Comparison of ENCODE assay signal across 8 cellular contexts in genomic region chr19:37078717-37079032, GRCh38. TPM values are rescaled to one million over a fixed set of nuclear protein-coding genes. Genes with fewer than 3 reads are reported as not detected.
A peak's percentile ranks its signal among the peaks of the same experiment; 100 is the strongest.
DNase-seq lines count a peak whose midpoint lies in the region; ATAC-seq and TF ChIP-seq lines count a peak whose summit lies in the region.

No MANE protein-coding gene starts in this region.

- peak overlapping the region; percentile 94 for H3K4me2 ChIP-seq in PC-9

- TF ChIP-seq CTCF in PC-9 (conservative IDR thresholded peaks at IDR 0.05), result no peak
- TF ChIP-seq CTCF in esophagus squamous epithelium (IDR thresholded peaks at IDR 0.05), result no peak
- TF ChIP-seq CTCF in psoas muscle (IDR thresholded peaks at IDR 0.05), result no peak
- TF ChIP-seq CTCF in GM10266 (IDR thresholded peaks at IDR 0.05; ENCODE audit: control insufficient read depth, insufficient read depth, low read depth, missing control alignments), result no peak

- H3K27ac ChIP-seq in PC-9, result no peak overlapping the region
- peak overlapping the region; percentile 87 to 92 (median 88) for H3K27ac ChIP-seq in esophagus squamous epithelium
- H3K27ac ChIP-seq in psoas muscle, result peak overlapping the region; percentile 79

- peak overlapping the region; percentile 99 for H2AFZ ChIP-seq in PC-9

- no peaks in the 10 kb centered on the region for H3K9me2 ChIP-seq in PC-9 (ENCODE audit: insufficient read depth)

- POLR2A ChIA-PET in PC-9 (lab: Charles Lee; ENCODE audit: unreplicated experiment), result interaction anchor here (0.7 kb wide), 1 partner anchor 864 kb away, joined by 4 read pairs; the partner anchor contains the start of gene ZNF565

- H3K4me1 ChIP-seq in PC-9 (replicated peaks; ENCODE audit: insufficient read depth) (peaks cover 7% of the 10 kb centered on the region), esophagus squamous epithelium (peaks cover 0 to 23% (median 8%) of the 10 kb centered on the region in 3 donors), psoas muscle (peaks cover 8% of the 10 kb centered on the region)

- no peaks in the 10 kb centered on the region for H3F3A ChIP-seq in PC-9 (ENCODE audit: insufficient read depth, low read depth)

- H3K36me3 ChIP-seq in PC-9 (ENCODE audit: low read depth) (0 out of 2 replicates have a peak, but pooled peaks cover 8% of the 10 kb centered on the region), esophagus squamous epithelium (peaks cover 0 to 24% (median 0%) of the 10 kb centered on the region in 3 donors), psoas muscle (ENCODE audit: insufficient read depth in 1 of 2, low read depth in 1 of 2) (peaks cover 0 to 10% of the 10 kb centered on the region in 2 donors)

- peaks cover 25% of the 10 kb centered on the region for H3K9me3 ChIP-seq in PC-9 (ENCODE audit: insufficient read depth, low read depth)
- H3K9me3 ChIP-seq in esophagus squamous epithelium, result peaks cover 0 to 29% (median 22%) of the 10 kb centered on the region in 3 donors
- H3K9me3 ChIP-seq in psoas muscle, result peaks cover 40% of the 10 kb centered on the region

- DNase-seq in PC-9, result no peak
- DNase-seq in esophagus squamous epithelium (lab: John Stamatoyannopoulos, UW), result no peak
- DNase-seq in psoas muscle, result no peak
- no peak for DNase-seq in cerebellar nuclear complex (lab: John Stamatoyannopoulos, UW)
- DNase-seq in GM10266 (ENCODE audit: extremely low spot score), result no peak
- no peak for DNase-seq in NCI-H128 (lab: John Stamatoyannopoulos, UW; ENCODE audit: unreplicated experiment)

- BruUV-seq in PC-9 (replicated peaks; lab: Mats Ljungman, UMichigan), result no TSS peak

- H3K4me3 ChIP-seq in GM08714 (ENCODE audit: low read length) (peak overlapping the region; percentile 98), PC-9 (peak overlapping the region; percentile 96), esophagus squamous epithelium (peak overlapping the region; percentile 79 to 86 (median 82)), psoas muscle (peak overlapping the region; percentile 77)

- H3K27me3 ChIP-seq in PC-9 (ENCODE audit: insufficient read depth, low read depth), result no peaks in the 10 kb centered on the region
- H3K27me3 ChIP-seq in esophagus squamous epithelium, result no peaks in the 10 kb centered on the region
- no peaks in the 10 kb centered on the region for H3K27me3 ChIP-seq in psoas muscle (ENCODE audit: insufficient read depth in 3 of 3, low read length in 2 of 3)

- WGBS in esophagus squamous epithelium, 2 donors, result 1 to 2% methylated on average over 7 of the region's 7 CpGs
- WGBS in psoas muscle, 3 donors, result 0 to 1% (median 1%) methylated on average over 7 of the region's 7 CpGs

- CTCF ChIA-PET in PC-9 (lab: Charles Lee), result no interaction called here

- H3K79me2 ChIP-seq in PC-9 (ENCODE audit: low read depth), result peaks cover 26% of the 10 kb centered on the region

- intact Hi-C loops in PC-9 (cut with micrococcal nuclease; ENCODE audit: unreplicated experiment), result loop anchor here (1.0 to 5.0 kb wide), 4 partner anchors 94 to 389 kb away; partner anchors contain the start of genes ZNF345, ZNF569, ZNF570 and ZNF585A
- intact Hi-C loops in esophagus squamous epithelium (cut with DNase I), result no loop called here
- intact Hi-C loops in psoas muscle (cut with DNase I), result loop anchor here in 1 of 2 donors (5.0 to 10.0 kb wide), 3 partner anchors 106 to 161 kb away; partner anchors contain the start of genes ZNF383, ZNF568, ZNF585B and ZNF829

- TF ChIP-seq POLR2A in esophagus squamous epithelium (IDR thresholded peaks at IDR 0.05), result no peak

- ATAC-seq in psoas muscle (no peak), GM21717 (IDR thresholded peaks at IDR 0.05; ENCODE audit: unreplicated experiment) (no peak)

- H4K20me1 ChIP-seq in PC-9 (ENCODE audit: insufficient read depth), result no peaks in the 10 kb centered on the region

RNA-seq across cellular contexts. Expression of gene ZNF420, which starts 0.4 kb away (rescaled TPM):
- 4.7 and 8.7 TPM in 2 replicates for total RNA-seq in PC-9 (2021)
- 1 to 10 TPM; 2.7 to 7.6 (median 4.6) TPM for total RNA-seq in esophagus squamous epithelium
- 10 to 100 TPM in 1 of 4 donors, 1 to 10 TPM in 3; 4.4 to 10.6 (median 7.1) TPM for total RNA-seq in psoas muscle
- 10 to 100 TPM in 1 of 3 donors, 1 to 10 TPM in 2; 3.5 to 39.5 (median 3.8) TPM for polyA plus RNA-seq in psoas muscle
